1 cellular context compared by ENCODE assay signal in the genomic region with DNA sequence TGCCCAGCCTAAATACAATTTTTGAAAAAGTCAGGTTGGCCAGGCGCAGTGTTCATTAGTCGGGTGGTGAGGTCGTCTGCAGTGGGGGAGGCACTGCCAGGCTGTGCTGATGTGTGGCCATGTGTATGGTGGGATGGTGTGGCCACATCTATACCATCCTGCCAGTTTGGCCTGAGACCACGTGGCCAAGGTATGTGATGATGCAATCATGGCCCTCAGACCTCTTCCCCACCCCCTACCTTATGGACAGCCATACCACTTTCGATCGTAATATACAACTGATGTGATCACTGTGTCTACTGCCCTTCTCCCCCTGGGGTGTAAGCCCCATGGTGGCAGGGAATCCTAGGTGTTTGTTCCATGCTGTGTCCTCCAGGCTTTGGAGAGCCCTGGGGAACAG.
TF ChIP-seq lines count a peak whose summit lies in the region.

No MANE protein-coding gene starts in this region.

TF ChIP-seq in HepG2, 621 proteins besides CTCF, POLR2A, EP300 and RAD21 (continued from another document):
- TF ChIP-seq, protein P1, sequence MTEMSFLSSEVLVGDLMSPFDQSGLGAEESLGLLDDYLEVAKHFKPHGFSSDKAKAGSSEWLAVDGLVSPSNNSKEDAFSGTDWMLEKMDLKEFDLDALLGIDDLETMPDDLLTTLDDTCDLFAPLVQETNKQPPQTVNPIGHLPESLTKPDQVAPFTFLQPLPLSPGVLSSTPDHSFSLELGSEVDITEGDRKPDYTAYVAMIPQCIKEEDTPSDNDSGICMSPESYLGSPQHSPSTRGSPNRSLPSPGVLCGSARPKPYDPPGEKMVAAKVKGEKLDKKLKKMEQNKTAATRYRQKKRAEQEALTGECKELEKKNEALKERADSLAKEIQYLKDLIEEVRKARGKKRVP (CRISPR knock-in tag; IDR thresholded peaks at IDR 0.05): peak in 1 of 2 experiments; percentile 82; a peak in 2 of 4 replicates
- TF ChIP-seq CEBPG (CRISPR knock-in tag; IDR thresholded peaks at IDR 0.05) (peak; percentile 85), PAF1 (CRISPR knock-in tag; IDR thresholded peaks at IDR 0.05) (no peak), ELF3 (CRISPR knock-in tag; IDR thresholded peaks at IDR 0.05) (no peak), ZFP36 (IDR thresholded peaks at IDR 0.05; ENCODE audit: borderline replicate concordance, low read depth, low read length, partially characterized antibody) (no peak), SRF (IDR thresholded peaks at IDR 0.05; ENCODE audit: low read depth, low read length) (no peak)
